7 cellular contexts compared by ENCODE assay signal in genomic region chr20:32534661-32535240, GRCh38. TPM values are rescaled to one million over a fixed set of nuclear protein-coding genes. Genes with fewer than 3 reads are reported as not detected.
A peak's percentile ranks its signal among the peaks of the same experiment; 100 is the strongest.
DNase-seq lines count a peak whose midpoint lies in the region; ATAC-seq and TF ChIP-seq lines count a peak whose summit lies in the region.

No MANE protein-coding gene starts in this region.

- no peaks in the 10 kb centered on the region for H3K36me3 ChIP-seq in esophagus muscularis mucosa

- no peaks in the 10 kb centered on the region for H3K9me3 ChIP-seq in esophagus muscularis mucosa

- H3K27me3 Mint-ChIP-seq in activated naive CD8-positive, alpha-beta T cell treated with anti-CD3 and anti-CD28 coated beads, Interleukin-2, amount 50 U/mL, for 24 hours: no peaks in the 10 kb centered on the region

- H3K9me3 Mint-ChIP-seq in activated naive CD8-positive, alpha-beta T cell treated with anti-CD3 and anti-CD28 coated beads, Interleukin-2, amount 50 U/mL, for 24 hours: no peaks in the 10 kb centered on the region

- peaks cover 0 to 14% (median 0%) of the 10 kb centered on the region in 4 donors for H3K27me3 ChIP-seq in esophagus muscularis mucosa

- WGBS in esophagus muscularis mucosa: 59% methylated on average over 8 of the region's 8 CpGs

- ATAC-seq in activated naive CD8-positive, alpha-beta T cell treated with anti-CD3 and anti-CD28 coated beads, Interleukin-2, amount 50 U/mL, for 24 hours: peak; percentile 36
- ATAC-seq in GM21737 (IDR thresholded peaks at IDR 0.05; ENCODE audit: unreplicated experiment) (no peak), GM21447 (IDR thresholded peaks at IDR 0.05; ENCODE audit: unreplicated experiment) (no peak)

- no peak for TF ChIP-seq EP300 in esophagus muscularis mucosa (IDR thresholded peaks at IDR 0.05)

- H3K27ac Mint-ChIP-seq in activated naive CD8-positive, alpha-beta T cell treated with anti-CD3 and anti-CD28 coated beads, Interleukin-2, amount 50 U/mL, for 24 hours: peak overlapping the region; percentile 86

- peaks cover 17 to 37% (median 34%) of the 10 kb centered on the region in 4 donors for H3K4me1 ChIP-seq in esophagus muscularis mucosa

- TF ChIP-seq POLR2A in esophagus muscularis mucosa (IDR thresholded peaks at IDR 0.05; ENCODE audit: low read depth): no peak

- no peak overlapping the region for H3K4me3 ChIP-seq in esophagus muscularis mucosa

- H3K4me1 Mint-ChIP-seq in activated naive CD8-positive, alpha-beta T cell treated with anti-CD3 and anti-CD28 coated beads, Interleukin-2, amount 50 U/mL, for 24 hours: peaks cover 71% of the 10 kb centered on the region

- peak overlapping the region; percentile 79 for H3K4me3 Mint-ChIP-seq in activated naive CD8-positive, alpha-beta T cell treated with anti-CD3 and anti-CD28 coated beads, Interleukin-2, amount 50 U/mL, for 24 hours

- TF ChIP-seq CTCF in esophagus muscularis mucosa (IDR thresholded peaks at IDR 0.05): no peak

- H3K27ac ChIP-seq in esophagus muscularis mucosa (replicated peaks in 1 of 4): no peak overlapping the region

- peak; percentile 34 to 44 for DNase-seq in Kasumi-1 (lab: John Stamatoyannopoulos, UW)
- DNase-seq in T-helper 2 cell: peak in 4 of 5 experiments; percentile 28 to 76 (median 56)
- no peak for DNase-seq in activated naive CD8-positive, alpha-beta T cell treated with anti-CD3 and anti-CD28 coated beads, Interleukin-2, amount 50 U/mL, for 24 hours
- DNase-seq in stimulated activated CD4-positive, alpha-beta T cell treated with anti-CD3 and anti-CD28 coated beads, TNF-alpha, amount 100 ng/mL, for 4 hours (ENCODE audit: low read depth in 3 of 3): peak in 2 of 3 experiments; percentile 56 to 59
- DNase-seq in esophagus muscularis mucosa (ENCODE audit: extremely low spot score): no peak

- peaks cover 2% of the 10 kb centered on the region for H3K36me3 Mint-ChIP-seq in activated naive CD8-positive, alpha-beta T cell treated with anti-CD3 and anti-CD28 coated beads, Interleukin-2, amount 50 U/mL, for 24 hours (ENCODE audit: low read depth)

- intact Hi-C loops in esophagus muscularis mucosa (cut with DNase I): no loop called here

RNA-seq across cellular contexts. Expression of gene NOL4L, which starts 50.4 kb away (rescaled TPM):
- 10 to 100 TPM in 2 of 4 donors, 1 to 10 TPM in 2; 5.8 to 19.4 (median 12.8) TPM for total RNA-seq in esophagus muscularis mucosa

Comparison
In these comparisons a context has a peak if more than half of its experiments do, and no peak if none do; other contexts are left out.
1. DNase-seq: peak in Kasumi-1 (2 of 2), T-helper 2 cell (4 of 5) and stimulated activated CD4-positive, alpha-beta T cell treated with anti-CD3 and anti-CD28 coated beads, TNF-alpha, amount 100 ng/mL, for 4 hours (2 of 3); none in activated naive CD8-positive, alpha-beta T cell treated with anti-CD3 and anti-CD28 coated beads, Interleukin-2, amount 50 U/mL, for 24 hours (single experiment) and esophagus muscularis mucosa (single experiment).